ENCODE assay signal across 1 cellular context in the genomic region with DNA sequence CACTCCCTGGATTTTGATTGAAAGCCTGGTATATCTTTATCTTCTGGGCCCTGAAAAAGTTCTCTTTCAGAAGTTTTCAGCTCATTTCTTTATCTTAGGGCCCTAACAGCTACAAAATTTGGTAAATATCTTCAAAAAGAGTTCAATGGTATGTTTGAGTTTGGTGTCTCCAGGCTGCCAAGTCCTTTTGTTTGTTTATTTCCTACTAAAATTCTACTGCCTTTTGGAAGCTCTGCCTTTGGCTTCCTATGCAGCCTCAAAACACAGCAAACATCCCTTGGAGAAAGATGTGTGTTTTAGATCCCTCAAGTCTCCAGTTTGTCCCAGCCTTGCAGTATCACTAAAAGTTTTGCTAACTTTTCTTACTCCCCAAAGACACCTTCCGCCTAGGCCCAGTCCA.
TF ChIP-seq lines count a peak whose summit lies in the region.

No MANE protein-coding gene starts in this region.

TF ChIP-seq in HepG2, 621 proteins besides CTCF, POLR2A, EP300 and RAD21 (continued from another document):
- TF ChIP-seq, protein P1, sequence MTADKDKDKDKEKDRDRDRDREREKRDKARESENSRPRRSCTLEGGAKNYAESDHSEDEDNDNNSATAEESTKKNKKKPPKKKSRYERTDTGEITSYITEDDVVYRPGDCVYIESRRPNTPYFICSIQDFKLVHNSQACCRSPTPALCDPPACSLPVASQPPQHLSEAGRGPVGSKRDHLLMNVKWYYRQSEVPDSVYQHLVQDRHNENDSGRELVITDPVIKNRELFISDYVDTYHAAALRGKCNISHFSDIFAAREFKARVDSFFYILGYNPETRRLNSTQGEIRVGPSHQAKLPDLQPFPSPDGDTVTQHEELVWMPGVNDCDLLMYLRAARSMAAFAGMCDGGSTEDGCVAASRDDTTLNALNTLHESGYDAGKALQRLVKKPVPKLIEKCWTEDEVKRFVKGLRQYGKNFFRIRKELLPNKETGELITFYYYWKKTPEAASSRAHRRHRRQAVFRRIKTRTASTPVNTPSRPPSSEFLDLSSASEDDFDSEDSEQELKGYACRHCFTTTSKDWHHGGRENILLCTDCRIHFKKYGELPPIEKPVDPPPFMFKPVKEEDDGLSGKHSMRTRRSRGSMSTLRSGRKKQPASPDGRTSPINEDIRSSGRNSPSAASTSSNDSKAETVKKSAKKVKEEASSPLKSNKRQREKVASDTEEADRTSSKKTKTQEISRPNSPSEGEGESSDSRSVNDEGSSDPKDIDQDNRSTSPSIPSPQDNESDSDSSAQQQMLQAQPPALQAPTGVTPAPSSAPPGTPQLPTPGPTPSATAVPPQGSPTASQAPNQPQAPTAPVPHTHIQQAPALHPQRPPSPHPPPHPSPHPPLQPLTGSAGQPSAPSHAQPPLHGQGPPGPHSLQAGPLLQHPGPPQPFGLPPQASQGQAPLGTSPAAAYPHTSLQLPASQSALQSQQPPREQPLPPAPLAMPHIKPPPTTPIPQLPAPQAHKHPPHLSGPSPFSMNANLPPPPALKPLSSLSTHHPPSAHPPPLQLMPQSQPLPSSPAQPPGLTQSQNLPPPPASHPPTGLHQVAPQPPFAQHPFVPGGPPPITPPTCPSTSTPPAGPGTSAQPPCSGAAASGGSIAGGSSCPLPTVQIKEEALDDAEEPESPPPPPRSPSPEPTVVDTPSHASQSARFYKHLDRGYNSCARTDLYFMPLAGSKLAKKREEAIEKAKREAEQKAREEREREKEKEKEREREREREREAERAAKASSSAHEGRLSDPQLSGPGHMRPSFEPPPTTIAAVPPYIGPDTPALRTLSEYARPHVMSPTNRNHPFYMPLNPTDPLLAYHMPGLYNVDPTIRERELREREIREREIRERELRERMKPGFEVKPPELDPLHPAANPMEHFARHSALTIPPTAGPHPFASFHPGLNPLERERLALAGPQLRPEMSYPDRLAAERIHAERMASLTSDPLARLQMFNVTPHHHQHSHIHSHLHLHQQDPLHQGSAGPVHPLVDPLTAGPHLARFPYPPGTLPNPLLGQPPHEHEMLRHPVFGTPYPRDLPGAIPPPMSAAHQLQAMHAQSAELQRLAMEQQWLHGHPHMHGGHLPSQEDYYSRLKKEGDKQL (CRISPR knock-in tag; IDR thresholded peaks at IDR 0.05; ENCODE audit: low read depth), result no peak
